Comparison of ENCODE assay signal across 1 cellular context in the genomic region with DNA sequence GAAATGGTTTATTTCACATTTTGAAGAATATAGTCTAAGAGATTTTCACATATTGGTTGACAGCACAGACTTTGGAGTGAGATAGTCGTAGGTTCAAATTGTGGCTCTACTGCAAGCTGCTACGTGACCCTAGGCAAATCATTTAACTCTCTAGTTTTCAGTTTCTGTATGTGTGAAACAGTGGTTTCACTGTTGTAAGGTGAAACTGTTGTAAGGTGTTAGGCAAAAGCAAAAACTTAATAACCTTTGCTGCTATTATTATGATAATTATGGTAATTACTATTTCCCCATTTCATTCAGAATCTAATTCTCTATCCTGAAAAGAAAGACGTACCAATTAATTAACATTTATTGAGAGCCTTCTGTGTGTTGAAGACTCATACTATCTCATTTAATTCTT.
A peak's percentile ranks its signal among the peaks of the same experiment; 100 is the strongest.
TF ChIP-seq lines count a peak whose summit lies in the region.

No MANE protein-coding gene starts in this region.

TF ChIP-seq in GM12878, 131 proteins besides CTCF, POLR2A, EP300 and RAD21 (continued from another document):
- no peak for TF ChIP-seq GATAD2B (conservative IDR thresholded peaks at IDR 0.05; ENCODE audit: low read depth)
- TF ChIP-seq CREM (IDR thresholded peaks at IDR 0.05; ENCODE audit: low read depth) = 0 out of 2 replicates have a peak, but pooled peaks have one; percentile 22
- no peak for TF ChIP-seq SREBF1 (IDR thresholded peaks at IDR 0.05; ENCODE audit: low read length)
- TF ChIP-seq DPF2 (IDR thresholded peaks at IDR 0.05) = peak; percentile 73; the same call in 1 of the 2 replicates
- TF ChIP-seq, protein P1, sequence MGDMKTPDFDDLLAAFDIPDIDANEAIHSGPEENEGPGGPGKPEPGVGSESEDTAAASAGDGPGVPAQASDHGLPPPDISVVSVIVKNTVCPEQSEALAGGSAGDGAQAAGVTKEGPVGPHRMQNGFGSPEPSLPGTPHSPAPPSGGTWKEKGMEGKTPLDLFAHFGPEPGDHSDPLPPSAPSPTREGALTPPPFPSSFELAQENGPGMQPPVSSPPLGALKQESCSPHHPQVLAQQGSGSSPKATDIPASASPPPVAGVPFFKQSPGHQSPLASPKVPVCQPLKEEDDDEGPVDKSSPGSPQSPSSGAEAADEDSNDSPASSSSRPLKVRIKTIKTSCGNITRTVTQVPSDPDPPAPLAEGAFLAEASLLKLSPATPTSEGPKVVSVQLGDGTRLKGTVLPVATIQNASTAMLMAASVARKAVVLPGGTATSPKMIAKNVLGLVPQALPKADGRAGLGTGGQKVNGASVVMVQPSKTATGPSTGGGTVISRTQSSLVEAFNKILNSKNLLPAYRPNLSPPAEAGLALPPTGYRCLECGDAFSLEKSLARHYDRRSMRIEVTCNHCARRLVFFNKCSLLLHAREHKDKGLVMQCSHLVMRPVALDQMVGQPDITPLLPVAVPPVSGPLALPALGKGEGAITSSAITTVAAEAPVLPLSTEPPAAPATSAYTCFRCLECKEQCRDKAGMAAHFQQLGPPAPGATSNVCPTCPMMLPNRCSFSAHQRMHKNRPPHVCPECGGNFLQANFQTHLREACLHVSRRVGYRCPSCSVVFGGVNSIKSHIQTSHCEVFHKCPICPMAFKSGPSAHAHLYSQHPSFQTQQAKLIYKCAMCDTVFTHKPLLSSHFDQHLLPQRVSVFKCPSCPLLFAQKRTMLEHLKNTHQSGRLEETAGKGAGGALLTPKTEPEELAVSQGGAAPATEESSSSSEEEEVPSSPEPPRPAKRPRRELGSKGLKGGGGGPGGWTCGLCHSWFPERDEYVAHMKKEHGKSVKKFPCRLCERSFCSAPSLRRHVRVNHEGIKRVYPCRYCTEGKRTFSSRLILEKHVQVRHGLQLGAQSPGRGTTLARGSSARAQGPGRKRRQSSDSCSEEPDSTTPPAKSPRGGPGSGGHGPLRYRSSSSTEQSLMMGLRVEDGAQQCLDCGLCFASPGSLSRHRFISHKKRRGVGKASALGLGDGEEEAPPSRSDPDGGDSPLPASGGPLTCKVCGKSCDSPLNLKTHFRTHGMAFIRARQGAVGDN (IDR thresholded peaks at IDR 0.05) = peak; percentile 59; the same call in 1 of the 2 replicates
- TF ChIP-seq, protein P2, sequence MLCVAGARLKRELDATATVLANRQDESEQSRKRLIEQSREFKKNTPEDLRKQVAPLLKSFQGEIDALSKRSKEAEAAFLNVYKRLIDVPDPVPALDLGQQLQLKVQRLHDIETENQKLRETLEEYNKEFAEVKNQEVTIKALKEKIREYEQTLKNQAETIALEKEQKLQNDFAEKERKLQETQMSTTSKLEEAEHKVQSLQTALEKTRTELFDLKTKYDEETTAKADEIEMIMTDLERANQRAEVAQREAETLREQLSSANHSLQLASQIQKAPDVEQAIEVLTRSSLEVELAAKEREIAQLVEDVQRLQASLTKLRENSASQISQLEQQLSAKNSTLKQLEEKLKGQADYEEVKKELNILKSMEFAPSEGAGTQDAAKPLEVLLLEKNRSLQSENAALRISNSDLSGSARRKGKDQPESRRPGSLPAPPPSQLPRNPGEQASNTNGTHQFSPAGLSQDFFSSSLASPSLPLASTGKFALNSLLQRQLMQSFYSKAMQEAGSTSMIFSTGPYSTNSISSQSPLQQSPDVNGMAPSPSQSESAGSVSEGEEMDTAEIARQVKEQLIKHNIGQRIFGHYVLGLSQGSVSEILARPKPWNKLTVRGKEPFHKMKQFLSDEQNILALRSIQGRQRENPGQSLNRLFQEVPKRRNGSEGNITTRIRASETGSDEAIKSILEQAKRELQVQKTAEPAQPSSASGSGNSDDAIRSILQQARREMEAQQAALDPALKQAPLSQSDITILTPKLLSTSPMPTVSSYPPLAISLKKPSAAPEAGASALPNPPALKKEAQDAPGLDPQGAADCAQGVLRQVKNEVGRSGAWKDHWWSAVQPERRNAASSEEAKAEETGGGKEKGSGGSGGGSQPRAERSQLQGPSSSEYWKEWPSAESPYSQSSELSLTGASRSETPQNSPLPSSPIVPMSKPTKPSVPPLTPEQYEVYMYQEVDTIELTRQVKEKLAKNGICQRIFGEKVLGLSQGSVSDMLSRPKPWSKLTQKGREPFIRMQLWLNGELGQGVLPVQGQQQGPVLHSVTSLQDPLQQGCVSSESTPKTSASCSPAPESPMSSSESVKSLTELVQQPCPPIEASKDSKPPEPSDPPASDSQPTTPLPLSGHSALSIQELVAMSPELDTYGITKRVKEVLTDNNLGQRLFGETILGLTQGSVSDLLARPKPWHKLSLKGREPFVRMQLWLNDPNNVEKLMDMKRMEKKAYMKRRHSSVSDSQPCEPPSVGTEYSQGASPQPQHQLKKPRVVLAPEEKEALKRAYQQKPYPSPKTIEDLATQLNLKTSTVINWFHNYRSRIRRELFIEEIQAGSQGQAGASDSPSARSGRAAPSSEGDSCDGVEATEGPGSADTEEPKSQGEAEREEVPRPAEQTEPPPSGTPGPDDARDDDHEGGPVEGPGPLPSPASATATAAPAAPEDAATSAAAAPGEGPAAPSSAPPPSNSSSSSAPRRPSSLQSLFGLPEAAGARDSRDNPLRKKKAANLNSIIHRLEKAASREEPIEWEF (IDR thresholded peaks at IDR 0.05; ENCODE audit: insufficient replicate concordance, low read depth, low read length) = no peak
- TF ChIP-seq, protein P3, sequence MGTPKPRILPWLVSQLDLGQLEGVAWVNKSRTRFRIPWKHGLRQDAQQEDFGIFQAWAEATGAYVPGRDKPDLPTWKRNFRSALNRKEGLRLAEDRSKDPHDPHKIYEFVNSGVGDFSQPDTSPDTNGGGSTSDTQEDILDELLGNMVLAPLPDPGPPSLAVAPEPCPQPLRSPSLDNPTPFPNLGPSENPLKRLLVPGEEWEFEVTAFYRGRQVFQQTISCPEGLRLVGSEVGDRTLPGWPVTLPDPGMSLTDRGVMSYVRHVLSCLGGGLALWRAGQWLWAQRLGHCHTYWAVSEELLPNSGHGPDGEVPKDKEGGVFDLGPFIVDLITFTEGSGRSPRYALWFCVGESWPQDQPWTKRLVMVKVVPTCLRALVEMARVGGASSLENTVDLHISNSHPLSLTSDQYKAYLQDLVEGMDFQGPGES (IDR thresholded peaks at IDR 0.05) = no peak
- TF ChIP-seq NFIC (IDR thresholded peaks at IDR 0.05; ENCODE audit: low read depth, low read length) = peak; percentile 50; the same call in 1 of the 2 replicates
- TF ChIP-seq MTA2 (IDR thresholded peaks at IDR 0.05; ENCODE audit: low read depth) = peak; percentile 97
- no peak for TF ChIP-seq YY1 (IDR thresholded peaks at IDR 0.05; ENCODE audit: low read depth, low read length)
- TF ChIP-seq RAD51 (IDR thresholded peaks at IDR 0.05) = 0 out of 2 replicates have a peak, but pooled peaks have one; percentile 40
- no peak for TF ChIP-seq RBBP5 (conservative IDR thresholded peaks at IDR 0.05)
- TF ChIP-seq NR2C2 (IDR thresholded peaks at IDR 0.05; ENCODE audit: borderline replicate concordance, control insufficient read depth, insufficient read length, low read depth) = no peak
- no peak for TF ChIP-seq TAF1 (IDR thresholded peaks at IDR 0.05; ENCODE audit: borderline replicate concordance, low read depth, low read length)
- TF ChIP-seq NBN (IDR thresholded peaks at IDR 0.05) = peak; percentile 71
- TF ChIP-seq, protein P4, sequence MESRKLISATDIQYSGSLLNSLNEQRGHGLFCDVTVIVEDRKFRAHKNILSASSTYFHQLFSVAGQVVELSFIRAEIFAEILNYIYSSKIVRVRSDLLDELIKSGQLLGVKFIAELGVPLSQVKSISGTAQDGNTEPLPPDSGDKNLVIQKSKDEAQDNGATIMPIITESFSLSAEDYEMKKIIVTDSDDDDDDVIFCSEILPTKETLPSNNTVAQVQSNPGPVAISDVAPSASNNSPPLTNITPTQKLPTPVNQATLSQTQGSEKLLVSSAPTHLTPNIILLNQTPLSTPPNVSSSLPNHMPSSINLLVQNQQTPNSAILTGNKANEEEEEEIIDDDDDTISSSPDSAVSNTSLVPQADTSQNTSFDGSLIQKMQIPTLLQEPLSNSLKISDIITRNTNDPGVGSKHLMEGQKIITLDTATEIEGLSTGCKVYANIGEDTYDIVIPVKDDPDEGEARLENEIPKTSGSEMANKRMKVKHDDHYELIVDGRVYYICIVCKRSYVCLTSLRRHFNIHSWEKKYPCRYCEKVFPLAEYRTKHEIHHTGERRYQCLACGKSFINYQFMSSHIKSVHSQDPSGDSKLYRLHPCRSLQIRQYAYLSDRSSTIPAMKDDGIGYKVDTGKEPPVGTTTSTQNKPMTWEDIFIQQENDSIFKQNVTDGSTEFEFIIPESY (IDR thresholded peaks at IDR 0.05) = no peak
- TF ChIP-seq CHD4 (IDR thresholded peaks at IDR 0.05) = no peak
- TF ChIP-seq RCOR1 (conservative IDR thresholded peaks at IDR 0.05; ENCODE audit: low read depth, low read length) = 0 out of 2 replicates have a peak, but pooled peaks have one; percentile 30
- TF ChIP-seq, protein P5, sequence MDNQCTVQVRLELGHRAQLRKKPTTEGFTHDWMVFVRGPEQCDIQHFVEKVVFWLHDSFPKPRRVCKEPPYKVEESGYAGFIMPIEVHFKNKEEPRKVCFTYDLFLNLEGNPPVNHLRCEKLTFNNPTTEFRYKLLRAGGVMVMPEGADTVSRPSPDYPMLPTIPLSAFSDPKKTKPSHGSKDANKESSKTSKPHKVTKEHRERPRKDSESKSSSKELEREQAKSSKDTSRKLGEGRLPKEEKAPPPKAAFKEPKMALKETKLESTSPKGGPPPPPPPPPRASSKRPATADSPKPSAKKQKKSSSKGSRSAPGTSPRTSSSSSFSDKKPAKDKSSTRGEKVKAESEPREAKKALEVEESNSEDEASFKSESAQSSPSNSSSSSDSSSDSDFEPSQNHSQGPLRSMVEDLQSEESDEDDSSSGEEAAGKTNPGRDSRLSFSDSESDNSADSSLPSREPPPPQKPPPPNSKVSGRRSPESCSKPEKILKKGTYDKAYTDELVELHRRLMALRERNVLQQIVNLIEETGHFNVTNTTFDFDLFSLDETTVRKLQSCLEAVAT (IDR thresholded peaks at IDR 0.05) = peak; percentile 60; the same call in 1 of the 2 replicates
- 0 out of 2 replicates have a peak, but pooled peaks have one; percentile 33 for TF ChIP-seq MXI1 (IDR thresholded peaks at IDR 0.05; ENCODE audit: low read depth, low read length)
